Comparison of ENCODE assay signal across 15 cellular contexts in genomic region chr13:74443623-74444022, GRCh38.
DNase-seq lines count a peak whose midpoint lies in the region; ATAC-seq, FAIRE-seq and TF ChIP-seq lines count a peak whose summit lies in the region.
"Had no signal": no experiment of that assay in that cellular context is flagged by ENCODE, and none has a peak within 500 bp of the region (broad histone marks: within the 10 kb centered on the region; RNA-seq: fewer than 3 reads in every experiment).

No MANE protein-coding gene starts in this region.

- H3K4me1 Mint-ChIP-seq in stimulated activated memory B cell treated with anti-CD40 and anti-IgM and Interleukin-4, amounts not matched to agents 10 μg/mL and 1 μg/mL and 100 μg/mL, for 72 hours = no peaks in the 10 kb centered on the region
- H3K4me1 Mint-ChIP-seq: activated CD4-positive, alpha-beta T cell treated with anti-CD3 and anti-CD28 coated beads, Interleukin-2, amount 10 ng/mL, durations not matched to agents 24 days and 14 days; CD14-positive monocyte had no signal

- H3K4me3 ChIP-seq in endothelial cell of umbilical vein (replicated peaks in 1 of 3; ENCODE audit: insufficient read depth in 1 of 3, low read depth in 1 of 3, low read length in 3 of 3) = no peak overlapping the region
- H3K4me3 ChIP-seq in Peyer's patch = no peak overlapping the region
- H3K4me3 ChIP-seq: colonic mucosa, skin epidermis, uterus had no signal

- intact Hi-C loops in endothelial cell of umbilical vein (cut with micrococcal nuclease) = no loop called here

- no peak overlapping the region for H3K4me2 ChIP-seq in endothelial cell of umbilical vein (ENCODE audit: insufficient read depth, low read length)

- ATAC-seq in stimulated activated memory B cell treated with anti-CD40 and anti-IgM and Interleukin-4, amounts not matched to agents 10 μg/mL and 1 μg/mL and 100 μg/mL, for 72 hours = no peak
- ATAC-seq in GM21526 (IDR thresholded peaks at IDR 0.05; ENCODE audit: low FRiP score, unreplicated experiment) = no peak

- no peak overlapping the region for H2AFZ ChIP-seq in endothelial cell of umbilical vein (ENCODE audit: low read depth, low read length)

- no peaks in the 10 kb centered on the region for H3K9me1 ChIP-seq in endothelial cell of umbilical vein (replicated peaks; ENCODE audit: control insufficient read depth, extremely low read depth, insufficient read depth, low read length)

- H3K36me3 ChIP-seq in endothelial cell of umbilical vein (ENCODE audit: control insufficient read depth in 2 of 2, extremely low read depth in 1 of 2, insufficient read depth in 2 of 2, low read length in 2 of 2) (no peaks in the 10 kb centered on the region), Peyer's patch (no peaks in the 10 kb centered on the region)
- H3K36me3 ChIP-seq: colonic mucosa, uterus had no signal

- H3K79me2 ChIP-seq in endothelial cell of umbilical vein (ENCODE audit: control insufficient read depth, insufficient read depth, low read length) = no peaks in the 10 kb centered on the region

- peak; percentile 82 for DNase-seq in AG20443 (ENCODE audit: low spot score)
- DNase-seq in NCI-H226 = peak; percentile 82
- DNase-seq in endothelial cell of umbilical vein (ENCODE audit: low read depth, low spot score) = peak; percentile 14
- DNase-seq in myocyte (ENCODE audit: low read depth) = peak; percentile 54
- DNase-seq in Peyer's patch = no peak
- no peak for DNase-seq in NCI-H146 (lab: John Stamatoyannopoulos, UW)
- DNase-seq: activated CD4-positive, alpha-beta T cell treated with anti-CD3 and anti-CD28 coated beads, Interleukin-2, amount 10 ng/mL, durations not matched to agents 24 days and 14 days; activated gamma-delta T cell treated with Interleukin-2 at 50 U/mL for 16 hours; colonic mucosa; NCI-H1694; uterus had no signal

- H3K9me3 ChIP-seq in endothelial cell of umbilical vein (replicated peaks; ENCODE audit: control insufficient read depth, insufficient read depth, low read length) = no peaks in the 10 kb centered on the region
- no peaks in the 10 kb centered on the region for H3K9me3 ChIP-seq in Peyer's patch
- H3K9me3 ChIP-seq: colonic mucosa, uterus had no signal

- H3K27ac Mint-ChIP-seq in stimulated activated memory B cell treated with anti-CD40 and anti-IgM and Interleukin-4, amounts not matched to agents 10 μg/mL and 1 μg/mL and 100 μg/mL, for 72 hours = no peak overlapping the region
- H3K27ac Mint-ChIP-seq: activated CD4-positive, alpha-beta T cell treated with anti-CD3 and anti-CD28 coated beads, Interleukin-2, amount 10 ng/mL, durations not matched to agents 24 days and 14 days; CD14-positive monocyte had no signal

- no peak for TF ChIP-seq CTCF in endothelial cell of umbilical vein (IDR thresholded peaks at IDR 0.05; ENCODE audit: extremely low read depth in 1 of 2, insufficient read depth in 1 of 2, low read depth in 1 of 2, low read length in 2 of 2)
- TF ChIP-seq CTCF in Peyer's patch (IDR thresholded peaks at IDR 0.05) = no peak

- FAIRE-seq in endothelial cell of umbilical vein (lab: Jason Lieb, UNC) = no peak

- H3K36me3 Mint-ChIP-seq in stimulated activated memory B cell treated with anti-CD40 and anti-IgM and Interleukin-4, amounts not matched to agents 10 μg/mL and 1 μg/mL and 100 μg/mL, for 72 hours = no peaks in the 10 kb centered on the region
- H3K36me3 Mint-ChIP-seq: CD14-positive monocyte had no signal

- dilution Hi-C loops in endothelial cell of umbilical vein (cut with MboI; ENCODE audit: extremely low pct_ligation_motif_present, low sequenced_read_pairs) = no loop called here

- H3K27me3 ChIP-seq in endothelial cell of umbilical vein (ENCODE audit: control insufficient read depth in 2 of 2, insufficient read depth in 2 of 2, low read length in 2 of 2) (no peaks in the 10 kb centered on the region), Peyer's patch (no peaks in the 10 kb centered on the region)
- H3K27me3 ChIP-seq: colonic mucosa, uterus had no signal

- H3K4me1 ChIP-seq in endothelial cell of umbilical vein (ENCODE audit: control insufficient read depth, extremely low read depth, insufficient read depth, low read length) (no peaks in the 10 kb centered on the region), Peyer's patch (no peaks in the 10 kb centered on the region)
- H3K4me1 ChIP-seq: colonic mucosa, uterus had no signal

- H3K27ac ChIP-seq in endothelial cell of umbilical vein (ENCODE audit: insufficient read depth, low read depth, low read length) (no peak overlapping the region), Peyer's patch (no peak overlapping the region)
- H3K27ac ChIP-seq: colonic mucosa, uterus had no signal

- peaks cover 6% of the 10 kb centered on the region for H3K9me3 Mint-ChIP-seq in stimulated activated memory B cell treated with anti-CD40 and anti-IgM and Interleukin-4, amounts not matched to agents 10 μg/mL and 1 μg/mL and 100 μg/mL, for 72 hours
- H3K9me3 Mint-ChIP-seq: activated CD4-positive, alpha-beta T cell treated with anti-CD3 and anti-CD28 coated beads, Interleukin-2, amount 10 ng/mL, durations not matched to agents 24 days and 14 days had no signal

- TF ChIP-seq POLR2A in endothelial cell of umbilical vein (IDR thresholded peaks at IDR 0.05; ENCODE audit: low read depth, low read length) = no peak
- TF ChIP-seq POLR2A in Peyer's patch (IDR thresholded peaks at IDR 0.05) = no peak

- no peak overlapping the region for H3K9ac ChIP-seq in endothelial cell of umbilical vein (replicated peaks; ENCODE audit: extremely low read depth, insufficient read depth, low read length)

- CTCF ChIA-PET in endothelial cell of umbilical vein (lab: Charles Lee) = interaction anchor here (0.6 kb wide), 1 partner anchor 107 kb away, joined by 3 read pairs; no protein-coding TSS in a partner anchor

- POLR2A ChIA-PET in endothelial cell of umbilical vein (lab: Charles Lee) = no interaction called here

- no peak overlapping the region for H3K4me3 Mint-ChIP-seq in stimulated activated memory B cell treated with anti-CD40 and anti-IgM and Interleukin-4, amounts not matched to agents 10 μg/mL and 1 μg/mL and 100 μg/mL, for 72 hours
- H3K4me3 Mint-ChIP-seq: activated CD4-positive, alpha-beta T cell treated with anti-CD3 and anti-CD28 coated beads, Interleukin-2, amount 10 ng/mL, durations not matched to agents 24 days and 14 days; CD14-positive monocyte had no signal

- BruUV-seq in endothelial cell of umbilical vein (replicated peaks; lab: Mats Ljungman, UMichigan) = no TSS peak

- no peaks in the 10 kb centered on the region for H4K20me1 ChIP-seq in endothelial cell of umbilical vein (replicated peaks; ENCODE audit: control insufficient read depth, extremely low read depth, insufficient read depth, low read length)

- peaks cover 17% of the 10 kb centered on the region for H3K27me3 Mint-ChIP-seq in stimulated activated memory B cell treated with anti-CD40 and anti-IgM and Interleukin-4, amounts not matched to agents 10 μg/mL and 1 μg/mL and 100 μg/mL, for 72 hours
- H3K27me3 Mint-ChIP-seq: activated CD4-positive, alpha-beta T cell treated with anti-CD3 and anti-CD28 coated beads, Interleukin-2, amount 10 ng/mL, durations not matched to agents 24 days and 14 days had no signal

TF ChIP-seq in endothelial cell of umbilical vein, 7 proteins besides CTCF, POLR2A, EP300 and RAD21:
- TF ChIP-seq FOS (IDR thresholded peaks at IDR 0.05; ENCODE audit: borderline replicate concordance, insufficient read depth, low read length) (peak; percentile 20), MAX (IDR thresholded peaks at IDR 0.05; ENCODE audit: insufficient read depth, insufficient read length) (no peak), GATA2 (IDR thresholded peaks at IDR 0.05; ENCODE audit: insufficient read depth, insufficient read length, low read depth, low read length) (no peak), POLR2AphosphoS5 (IDR thresholded peaks at IDR 0.05; ENCODE audit: insufficient read depth, low read depth, low read length) (no peak), JUN (IDR thresholded peaks at IDR 0.05; ENCODE audit: borderline replicate concordance, insufficient read depth, insufficient read length, low read depth) (no peak), EZH2 (IDR thresholded peaks at IDR 0.05; ENCODE audit: borderline replicate concordance, low read depth, low read length, severe bottlenecking) (no peak)

Comparison
In these comparisons a context has a peak if more than half of its experiments do, and no peak if none do; other contexts are left out.
1. DNase-seq: peak in AG20443 (single experiment), NCI-H226 (single experiment), endothelial cell of umbilical vein (single experiment) and myocyte (single experiment); none in Peyer's patch (0 of 3) and NCI-H146 (single experiment).